20 cellular contexts compared by ENCODE assay signal in genomic region chr5:53730938-53731337, GRCh38.
DNase-seq lines count a peak whose midpoint lies in the region; ATAC-seq and TF ChIP-seq lines count a peak whose summit lies in the region.
"Had no signal": no experiment of that assay in that cellular context is flagged by ENCODE, and none has a peak within 500 bp of the region (broad histone marks: within the 10 kb centered on the region; RNA-seq: fewer than 3 reads in every experiment).

No MANE protein-coding gene starts in this region.

- peaks cover 0 to 12% (median 3%) of the 10 kb centered on the region in 11 donors for H3K9me3 ChIP-seq in heart right ventricle
- H3K9me3 ChIP-seq: upper lobe of right lung had no signal

- no peak overlapping the region for H3K4me3 ChIP-seq in heart right ventricle
- H3K4me3 ChIP-seq: right atrium auricular region, upper lobe of right lung had no signal

- H3K4me3 Mint-ChIP-seq in activated B cell treated with CpG ODN at 0.5 μM for 24 hours = no peak overlapping the region
- H3K4me3 Mint-ChIP-seq in stimulated activated naive B cell treated with anti-CD40 and anti-IgM and Interleukin-4, amounts not matched to agents 10 μg/mL and 1 μg/mL and 100 μg/mL, for 72 hours = no peak overlapping the region
- H3K4me3 Mint-ChIP-seq: immature natural killer cell; stimulated activated naive CD8-positive, alpha-beta T cell treated with anti-CD3 and anti-CD28 coated beads, Interleukin-15, amount 100 ng/mL, for 72 hours had no signal

- WGBS in heart right ventricle, 2 donors = 41 to 46% methylated on average over 1 of the region's 1 CpG

- H3K4me1 ChIP-seq in heart right ventricle = peaks cover 0 to 8% (median 0%) of the 10 kb centered on the region in 9 donors
- H3K4me1 ChIP-seq: right atrium auricular region had no signal

- peak overlapping the region in 3 of 10 donors; percentile 5 to 48 (median 15) for H3K27ac ChIP-seq in heart right ventricle
- H3K27ac ChIP-seq: right atrium auricular region, upper lobe of right lung had no signal

- TF ChIP-seq CTCF in heart right ventricle (IDR thresholded peaks at IDR 0.05) (no peak), activated B cell treated with CpG ODN at 0.5 μM for 24 hours (IDR thresholded peaks at IDR 0.05) (no peak)

- POLR2A ChIA-PET in activated B cell treated with CpG ODN at 0.5 μM for 24 hours (lab: Charles Lee) = no interaction called here

- no peaks in the 10 kb centered on the region for H3K9me3 Mint-ChIP-seq in activated B cell treated with CpG ODN at 0.5 μM for 24 hours
- peaks cover 7 to 11% of the 10 kb centered on the region in 2 donors for H3K9me3 Mint-ChIP-seq in stimulated activated naive B cell treated with anti-CD40 and anti-IgM and Interleukin-4, amounts not matched to agents 10 μg/mL and 1 μg/mL and 100 μg/mL, for 72 hours

- H3K27me3 Mint-ChIP-seq in activated B cell treated with CpG ODN at 0.5 μM for 24 hours = no peaks in the 10 kb centered on the region
- no peaks in the 10 kb centered on the region for H3K27me3 Mint-ChIP-seq in stimulated activated naive B cell treated with anti-CD40 and anti-IgM and Interleukin-4, amounts not matched to agents 10 μg/mL and 1 μg/mL and 100 μg/mL, for 72 hours
- H3K27me3 Mint-ChIP-seq: stimulated activated naive CD8-positive, alpha-beta T cell treated with anti-CD3 and anti-CD28 coated beads, Interleukin-15, amount 100 ng/mL, for 72 hours had no signal

- intact Hi-C loops in heart right ventricle (cut with DNase I) (no loop called here), Right ventricle myocardium superior (cut with DNase I) (no loop called here), activated B cell treated with CpG ODN at 0.5 μM for 24 hours (cut with micrococcal nuclease) (no loop called here)

- no peaks in the 10 kb centered on the region for H3K36me3 ChIP-seq in heart right ventricle
- H3K36me3 ChIP-seq: right atrium auricular region, upper lobe of right lung had no signal

- no peak overlapping the region for H3K27ac Mint-ChIP-seq in activated B cell treated with CpG ODN at 0.5 μM for 24 hours
- H3K27ac Mint-ChIP-seq in stimulated activated naive B cell treated with anti-CD40 and anti-IgM and Interleukin-4, amounts not matched to agents 10 μg/mL and 1 μg/mL and 100 μg/mL, for 72 hours = no peak overlapping the region
- H3K27ac Mint-ChIP-seq: immature natural killer cell; stimulated activated naive CD8-positive, alpha-beta T cell treated with anti-CD3 and anti-CD28 coated beads, Interleukin-15, amount 100 ng/mL, for 72 hours had no signal

- CTCF ChIA-PET in activated B cell treated with CpG ODN at 0.5 μM for 24 hours (lab: Charles Lee) = no interaction called here

- DNase-seq in heart right ventricle = peak in 1 of 2 donors; percentile 9
- no peak for DNase-seq in Right ventricle myocardium superior
- DNase-seq in Kasumi-1 (lab: John Stamatoyannopoulos, UW) = peak; percentile 98 to 99
- no peak for DNase-seq in activated B cell treated with CpG ODN at 0.5 μM for 24 hours
- no peak for DNase-seq in stimulated activated naive B cell treated with anti-CD40 and anti-IgM and Interleukin-4, amounts not matched to agents 10 μg/mL and 1 μg/mL and 100 μg/mL, for 72 hours
- DNase-seq in glomerular visceral epithelial cell (ENCODE audit: extremely low spot score) = no peak
- DNase-seq in HT-29 (ENCODE audit: low spot score) = no peak
- DNase-seq: activated CD8-positive, alpha-beta memory T cell treated with anti-CD3 and anti-CD28 coated beads, Interleukin-2, amount 50 U/mL, for 48 hours; COR-L47; H7; immature natural killer cell; mesenchymal stem cell; NCI-H1105; NCI-H82; stimulated activated naive CD8-positive, alpha-beta T cell treated with anti-CD3 and anti-CD28 coated beads, Interleukin-15, amount 100 ng/mL, for 72 hours; T-helper 1 cell; upper lobe of right lung had no signal

- ATAC-seq in heart right ventricle (peak in 6 of 8 donors; percentile 52 to 95 (median 79)), Right ventricle myocardium superior (ENCODE audit: poor library complexity) (no peak), activated B cell treated with CpG ODN at 0.5 μM for 24 hours (ENCODE audit: low read depth) (peak; percentile 49), HG02884 (IDR thresholded peaks at IDR 0.05; ENCODE audit: unreplicated experiment) (no peak)
- peak; percentile 57 to 60 for ATAC-seq in stimulated activated naive B cell treated with anti-CD40 and anti-IgM and Interleukin-4, amounts not matched to agents 10 μg/mL and 1 μg/mL and 100 μg/mL, for 72 hours (replicated peaks)
- ATAC-seq: activated CD4-positive, CD25-positive, alpha-beta regulatory T cell treated with anti-CD3 and anti-CD28 coated beads, Interleukin-2, amount 50 U/mL, for 24 hours; stimulated activated naive CD8-positive, alpha-beta T cell treated with anti-CD3 and anti-CD28 coated beads, Interleukin-15, amount 100 ng/mL, for 72 hours; upper lobe of right lung had no signal

- no peaks in the 10 kb centered on the region for H3K36me3 Mint-ChIP-seq in activated B cell treated with CpG ODN at 0.5 μM for 24 hours (ENCODE audit: low read depth)
- peaks cover 0 to 3% of the 10 kb centered on the region in 2 donors for H3K36me3 Mint-ChIP-seq in stimulated activated naive B cell treated with anti-CD40 and anti-IgM and Interleukin-4, amounts not matched to agents 10 μg/mL and 1 μg/mL and 100 μg/mL, for 72 hours
- H3K36me3 Mint-ChIP-seq: immature natural killer cell had no signal

- peaks cover 14% of the 10 kb centered on the region for H3K4me1 Mint-ChIP-seq in activated B cell treated with CpG ODN at 0.5 μM for 24 hours
- peaks cover 14 to 22% of the 10 kb centered on the region in 2 donors for H3K4me1 Mint-ChIP-seq in stimulated activated naive B cell treated with anti-CD40 and anti-IgM and Interleukin-4, amounts not matched to agents 10 μg/mL and 1 μg/mL and 100 μg/mL, for 72 hours
- H3K4me1 Mint-ChIP-seq: stimulated activated naive CD8-positive, alpha-beta T cell treated with anti-CD3 and anti-CD28 coated beads, Interleukin-15, amount 100 ng/mL, for 72 hours had no signal

- H3K27me3 ChIP-seq in heart right ventricle = no peaks in the 10 kb centered on the region
- H3K27me3 ChIP-seq: right atrium auricular region, upper lobe of right lung had no signal

Comparison
In these comparisons a context has a peak if more than half of its experiments do, and no peak if none do; other contexts are left out.
1. ATAC-seq: peak in heart right ventricle (6 of 8), activated B cell treated with CpG ODN at 0.5 μM for 24 hours (single experiment) and stimulated activated naive B cell treated with anti-CD40 and anti-IgM and Interleukin-4, amounts not matched to agents 10 μg/mL and 1 μg/mL and 100 μg/mL, for 72 hours (2 of 2); none in Right ventricle myocardium superior (single experiment) and HG02884 (single experiment).
2. DNase-seq: peak in Kasumi-1 (2 of 2); none in Right ventricle myocardium superior (single experiment), activated B cell treated with CpG ODN at 0.5 μM for 24 hours (single experiment), stimulated activated naive B cell treated with anti-CD40 and anti-IgM and Interleukin-4, amounts not matched to agents 10 μg/mL and 1 μg/mL and 100 μg/mL, for 72 hours (single experiment), glomerular visceral epithelial cell (single experiment) and HT-29 (single experiment).